Comparison of ENCODE assay signal across 15 cellular contexts in the genomic region with DNA sequence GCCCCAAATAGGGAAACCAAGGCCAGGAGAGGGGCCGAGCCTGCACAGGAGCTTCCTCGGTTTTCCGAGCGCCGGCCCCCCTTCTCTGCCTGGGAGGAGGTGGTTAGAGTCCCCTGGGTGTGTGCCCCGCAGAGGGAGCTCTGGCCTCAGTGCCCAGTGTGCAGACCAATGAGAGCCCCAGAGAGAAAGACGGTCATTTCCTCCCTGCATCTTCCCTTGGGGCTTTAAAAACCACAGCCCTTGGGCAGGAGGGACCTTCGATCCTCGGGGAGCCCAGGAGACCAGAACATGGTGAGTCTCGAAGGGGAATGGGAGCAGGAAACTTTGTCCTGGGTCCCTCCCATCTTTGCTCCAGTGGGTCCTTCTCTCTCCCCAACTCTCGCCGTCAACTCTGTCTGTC. TPM values are rescaled to one million over a fixed set of nuclear protein-coding genes. Genes with fewer than 3 reads are reported as not detected.
DNase-seq lines count a peak whose midpoint lies in the region; ATAC-seq and TF ChIP-seq lines count a peak whose summit lies in the region.
"Had no signal": no experiment of that assay in that cellular context is flagged by ENCODE, and none has a peak within 500 bp of the region (broad histone marks: within the 10 kb centered on the region; RNA-seq: fewer than 3 reads in every experiment).

TSS of gene C5AR1 (plus strand) at position 254 of the 400 bp plus-strand sequence. CDS start at position 289, 35 bp downstream.

- H3K9me3 ChIP-seq in SK-N-SH = no peaks in the 10 kb centered on the region
- H3K9me3 ChIP-seq in CD8-positive, alpha-beta memory T cell (ENCODE audit: low read length) = no peaks in the 10 kb centered on the region

- no peaks in the 10 kb centered on the region for H4K20me1 ChIP-seq in SK-N-SH (ENCODE audit: insufficient read depth)

- POLR2A ChIA-PET in SK-N-SH (lab: Yijun Ruan, JAX) = no interaction called here
- POLR2A ChIA-PET in CD8-positive, alpha-beta memory T cell (lab: Charles Lee) = no interaction called here

- peaks cover 16% of the 10 kb centered on the region for H3F3A ChIP-seq in SK-N-SH (replicated peaks; ENCODE audit: insufficient read depth)

- no peak within 1 kb of the TSS for H3K27ac ChIP-seq in SK-N-SH (ENCODE audit: low read depth in 2 of 2, low read length in 1 of 2)
- no peak within 1 kb of the TSS for H3K27ac ChIP-seq in CD8-positive, alpha-beta memory T cell (ENCODE audit: low read depth, low read length)
- H3K27ac ChIP-seq: hepatocyte had no signal

- H3K4me1 Mint-ChIP-seq in natural killer cell treated with Interleukin-12 subunit alpha and Interleukin-12 subunit beta and Interleukin-15 and Interleukin-18, amount 100 ng/mL, for 72 hours (ENCODE audit: low read depth in 2 of 2) = peaks cover 4 to 6% of the 10 kb centered on the region in 2 donors
- H3K4me1 Mint-ChIP-seq in activated naive CD8-positive, alpha-beta T cell treated with anti-CD3 and anti-CD28 coated beads for 36 hours = peaks cover 4% of the 10 kb centered on the region
- H3K4me1 Mint-ChIP-seq in CD8-positive, alpha-beta memory T cell = peaks cover 4 to 6% (median 5%) of the 10 kb centered on the region in 3 donors

- CTCF ChIA-PET in SK-N-SH (lab: Yijun Ruan, JAX) = interaction anchor here (0.8 to 3.2 kb wide), 3 partner anchors 13 to 126 kb away, joined by 3 to 19 read pairs (median 8); partner anchors contain the start of gene DHX34
- CTCF ChIA-PET in CD8-positive, alpha-beta memory T cell (lab: Charles Lee) = interaction anchor here (1.1 kb wide), 1 partner anchor 77 kb away, joined by 3 read pairs; no protein-coding TSS in a partner anchor

- 35% methylated on average over 11 of the region's 12 CpGs for WGBS in SK-N-SH (ENCODE audit: low lambda C conversion rate)

- H3K9me2 ChIP-seq in SK-N-SH = no peaks in the 10 kb centered on the region

- ATAC-seq in SK-N-SH treated with all-trans-retinoic acid at 6 μM for 48 hours (peak; percentile 32; the same call in 2 of the 3 replicates), Right ventricle myocardium inferior (peak; percentile 74), GM18907 (IDR thresholded peaks at IDR 0.05; ENCODE audit: unreplicated experiment) (no peak)
- peak in 1 of 2 donors; percentile 59 for ATAC-seq in natural killer cell treated with Interleukin-12 subunit alpha and Interleukin-12 subunit beta and Interleukin-15 and Interleukin-18, amount 100 ng/mL, for 72 hours

- peaks cover 24% of the 10 kb centered on the region for H3K27me3 ChIP-seq in SK-N-SH (ENCODE audit: insufficient read depth)
- peaks cover 2% of the 10 kb centered on the region for H3K27me3 ChIP-seq in CD8-positive, alpha-beta memory T cell (ENCODE audit: insufficient read depth, low read length, poor library complexity, severe bottlenecking)
- H3K27me3 ChIP-seq: hepatocyte had no signal

- no peak within 1 kb of the TSS for H3K4me3 ChIP-seq in SK-N-SH (ENCODE audit: low read depth in 2 of 2, low read length in 1 of 2)
- H3K4me3 ChIP-seq in CD8-positive, alpha-beta memory T cell (ENCODE audit: low read length) = no peak within 1 kb of the TSS
- H3K4me3 ChIP-seq: hepatocyte had no signal

- no peak within 1 kb of the TSS for H2AFZ ChIP-seq in SK-N-SH (ENCODE audit: low read depth)
- H2AFZ ChIP-seq: hepatocyte had no signal

- H3K36me3 Mint-ChIP-seq in natural killer cell treated with Interleukin-12 subunit alpha and Interleukin-12 subunit beta and Interleukin-15 and Interleukin-18, amount 100 ng/mL, for 72 hours = no peaks in the 10 kb centered on the region
- H3K36me3 Mint-ChIP-seq in activated naive CD8-positive, alpha-beta T cell treated with anti-CD3 and anti-CD28 coated beads for 36 hours = no peaks in the 10 kb centered on the region
- no peaks in the 10 kb centered on the region for H3K36me3 Mint-ChIP-seq in CD8-positive, alpha-beta memory T cell
- H3K36me3 Mint-ChIP-seq: activated naive CD8-positive, alpha-beta T cell; naive B cell had no signal

- H3K4me3 Mint-ChIP-seq in natural killer cell treated with Interleukin-12 subunit alpha and Interleukin-12 subunit beta and Interleukin-15 and Interleukin-18, amount 100 ng/mL, for 72 hours = peak within 1 kb of the TSS; percentile 17
- no peak within 1 kb of the TSS for H3K4me3 Mint-ChIP-seq in activated naive CD8-positive, alpha-beta T cell treated with anti-CD3 and anti-CD28 coated beads for 36 hours
- no peak within 1 kb of the TSS for H3K4me3 Mint-ChIP-seq in CD8-positive, alpha-beta memory T cell
- H3K4me3 Mint-ChIP-seq: activated naive CD8-positive, alpha-beta T cell had no signal

- no peaks in the 10 kb centered on the region for H3K79me2 ChIP-seq in SK-N-SH (ENCODE audit: insufficient read depth)
- H3K79me2 ChIP-seq: hepatocyte had no signal

- no peaks in the 10 kb centered on the region for H3K36me3 ChIP-seq in SK-N-SH (replicated peaks in 1 of 2; ENCODE audit: control insufficient read depth in 1 of 2, insufficient read depth in 2 of 2, low read length in 1 of 2)
- H3K36me3 ChIP-seq in CD8-positive, alpha-beta memory T cell (ENCODE audit: insufficient read depth, low read length) = no peaks in the 10 kb centered on the region

- intact Hi-C loops in Right ventricle myocardium inferior (cut with DNase I) = no loop called here

- H3K9me3 Mint-ChIP-seq in natural killer cell treated with Interleukin-12 subunit alpha and Interleukin-12 subunit beta and Interleukin-15 and Interleukin-18, amount 100 ng/mL, for 72 hours = no peaks in the 10 kb centered on the region
- no peaks in the 10 kb centered on the region for H3K9me3 Mint-ChIP-seq in activated naive CD8-positive, alpha-beta T cell treated with anti-CD3 and anti-CD28 coated beads for 36 hours
- no peaks in the 10 kb centered on the region for H3K9me3 Mint-ChIP-seq in CD8-positive, alpha-beta memory T cell

- no peak within 1 kb of the TSS for H3K4me2 ChIP-seq in SK-N-SH
- H3K4me2 ChIP-seq: hepatocyte had no signal

- DNase-seq in SK-N-SH (no peak), Right ventricle myocardium inferior (ENCODE audit: missing footprints) (peak; percentile 86)
- DNase-seq in natural killer cell treated with Interleukin-12 subunit alpha and Interleukin-12 subunit beta and Interleukin-15 and Interleukin-18, amount 100 ng/mL, for 72 hours (ENCODE audit: low spot score) = no peak
- no peak for DNase-seq in activated naive CD8-positive, alpha-beta T cell treated with anti-CD3 and anti-CD28 coated beads for 36 hours
- no peak for DNase-seq in CD8-positive, alpha-beta memory T cell
- DNase-seq in effector CD4-positive, alpha-beta T cell = no peak
- DNase-seq: MM.1S; naive B cell; stimulated activated CD4-positive, alpha-beta T cell treated with anti-CD3 and anti-CD28 coated beads, Interleukin-1b, Interleukin-23, amount 100 ng/mL, for 48 hours had no signal

- no peak for TF ChIP-seq CTCF in SK-N-SH (IDR thresholded peaks at IDR 0.05)

- H3K9ac ChIP-seq in SK-N-SH = no peak within 1 kb of the TSS

- peaks cover 20 to 23% of the 10 kb centered on the region in 2 donors for H3K27me3 Mint-ChIP-seq in natural killer cell treated with Interleukin-12 subunit alpha and Interleukin-12 subunit beta and Interleukin-15 and Interleukin-18, amount 100 ng/mL, for 72 hours
- peaks cover 28% of the 10 kb centered on the region for H3K27me3 Mint-ChIP-seq in activated naive CD8-positive, alpha-beta T cell treated with anti-CD3 and anti-CD28 coated beads for 36 hours
- H3K27me3 Mint-ChIP-seq in CD8-positive, alpha-beta memory T cell = peaks cover 12 to 29% of the 10 kb centered on the region in 2 donors

- peaks cover 0 to 4% of the 10 kb centered on the region in 2 experiments; a peak in 2 of 4 replicates for H3K4me1 ChIP-seq in SK-N-SH (ENCODE audit: control insufficient read depth in 1 of 2, insufficient read depth in 2 of 2, low read depth in 1 of 2, low read length in 1 of 2)
- peaks cover 6% of the 10 kb centered on the region for H3K4me1 ChIP-seq in CD8-positive, alpha-beta memory T cell (ENCODE audit: insufficient read depth, low read length)

- H3K27ac Mint-ChIP-seq in natural killer cell treated with Interleukin-12 subunit alpha and Interleukin-12 subunit beta and Interleukin-15 and Interleukin-18, amount 100 ng/mL, for 72 hours = no peak within 1 kb of the TSS
- H3K27ac Mint-ChIP-seq in activated naive CD8-positive, alpha-beta T cell treated with anti-CD3 and anti-CD28 coated beads for 36 hours = no peak within 1 kb of the TSS
- peak within 1 kb of the TSS in 3 of 8 donors; percentile 47 to 59 (median 54) for H3K27ac Mint-ChIP-seq in CD8-positive, alpha-beta memory T cell
- H3K27ac Mint-ChIP-seq: activated naive CD8-positive, alpha-beta T cell had no signal

- no peak for TF ChIP-seq RAD21 in SK-N-SH (IDR thresholded peaks at IDR 0.05; ENCODE audit: low read length)

- TF ChIP-seq EP300 in SK-N-SH (IDR thresholded peaks at IDR 0.05; ENCODE audit: borderline replicate concordance in 1 of 2, low read depth in 1 of 2, low read length in 1 of 2) = no peak

TF ChIP-seq in SK-N-SH treated with all-trans-retinoic acid at 6 μM for 48 hours, 23 proteins besides CTCF, POLR2A, EP300 and RAD21 (continues in another document):
- TF ChIP-seq CSDC2 (CRISPR knock-in tag; IDR thresholded peaks at IDR 0.05) (no peak), ZC3H10 (CRISPR knock-in tag; IDR thresholded peaks at IDR 0.05) (no peak)

TF ChIP-seq in SK-N-SH, 30 proteins besides CTCF, POLR2A, EP300 and RAD21 (continues in another document):
- TF ChIP-seq, protein P1, sequence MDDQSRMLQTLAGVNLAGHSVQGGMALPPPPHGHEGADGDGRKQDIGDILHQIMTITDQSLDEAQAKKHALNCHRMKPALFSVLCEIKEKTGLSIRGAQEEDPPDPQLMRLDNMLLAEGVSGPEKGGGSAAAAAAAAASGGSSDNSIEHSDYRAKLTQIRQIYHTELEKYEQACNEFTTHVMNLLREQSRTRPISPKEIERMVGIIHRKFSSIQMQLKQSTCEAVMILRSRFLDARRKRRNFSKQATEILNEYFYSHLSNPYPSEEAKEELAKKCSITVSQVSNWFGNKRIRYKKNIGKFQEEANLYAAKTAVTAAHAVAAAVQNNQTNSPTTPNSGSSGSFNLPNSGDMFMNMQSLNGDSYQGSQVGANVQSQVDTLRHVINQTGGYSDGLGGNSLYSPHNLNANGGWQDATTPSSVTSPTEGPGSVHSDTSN (IDR thresholded peaks at IDR 0.05) = no peak
- TF ChIP-seq RFX5 (IDR thresholded peaks at IDR 0.05; ENCODE audit: low read length) (no peak), TEAD4 (IDR thresholded peaks at IDR 0.05; ENCODE audit: borderline replicate concordance, insufficient read depth) (no peak), FOSL2 (IDR thresholded peaks at IDR 0.05; ENCODE audit: borderline replicate concordance, low read depth) (no peak)

RNA-seq across cellular contexts. Expression of gene C5AR1, which starts in this region (rescaled TPM):
- polyA plus RNA-seq in SK-N-SH (2012; rRNA removed) = 1.2 and 1.3 TPM in 2 replicates
- 0.51 and 0.54 TPM in 2 replicates for polyA plus RNA-seq in SK-N-SH (2012; cell fraction: cytosol; rRNA removed)
- 10.5 and 11.2 TPM in 2 replicates for polyA plus RNA-seq in SK-N-SH (2012; cell fraction: nucleus; rRNA removed)
- total RNA-seq in Right ventricle myocardium inferior = 5.0 TPM
- total RNA-seq in natural killer cell treated with Interleukin-12 subunit alpha and Interleukin-12 subunit beta and Interleukin-15 and Interleukin-18, amount 100 ng/mL, for 72 hours = 1 to 10 TPM; 1.3 to 7.6 TPM
- 1 to 10 TPM; 1.4 to 1.8 TPM for total RNA-seq in activated naive CD8-positive, alpha-beta T cell treated with anti-CD3 and anti-CD28 coated beads for 36 hours
- 1 to 10 TPM; 1.3 to 1.8 TPM for total RNA-seq in CD8-positive, alpha-beta memory T cell
- not detected for polyA plus RNA-seq in CD8-positive, alpha-beta memory T cell
- total RNA-seq: A172, Daoy had no signal
